Comparison of ENCODE assay signal across 1 cellular context in genomic region chr2:171878481-171878993, GRCh38.
TF ChIP-seq lines count a peak whose summit lies in the region.

No MANE protein-coding gene starts in this region.

TF ChIP-seq in K562, 482 proteins besides CTCF, POLR2A, EP300 and RAD21 (continued from another document and continues in another):
- TF ChIP-seq, protein P1, sequence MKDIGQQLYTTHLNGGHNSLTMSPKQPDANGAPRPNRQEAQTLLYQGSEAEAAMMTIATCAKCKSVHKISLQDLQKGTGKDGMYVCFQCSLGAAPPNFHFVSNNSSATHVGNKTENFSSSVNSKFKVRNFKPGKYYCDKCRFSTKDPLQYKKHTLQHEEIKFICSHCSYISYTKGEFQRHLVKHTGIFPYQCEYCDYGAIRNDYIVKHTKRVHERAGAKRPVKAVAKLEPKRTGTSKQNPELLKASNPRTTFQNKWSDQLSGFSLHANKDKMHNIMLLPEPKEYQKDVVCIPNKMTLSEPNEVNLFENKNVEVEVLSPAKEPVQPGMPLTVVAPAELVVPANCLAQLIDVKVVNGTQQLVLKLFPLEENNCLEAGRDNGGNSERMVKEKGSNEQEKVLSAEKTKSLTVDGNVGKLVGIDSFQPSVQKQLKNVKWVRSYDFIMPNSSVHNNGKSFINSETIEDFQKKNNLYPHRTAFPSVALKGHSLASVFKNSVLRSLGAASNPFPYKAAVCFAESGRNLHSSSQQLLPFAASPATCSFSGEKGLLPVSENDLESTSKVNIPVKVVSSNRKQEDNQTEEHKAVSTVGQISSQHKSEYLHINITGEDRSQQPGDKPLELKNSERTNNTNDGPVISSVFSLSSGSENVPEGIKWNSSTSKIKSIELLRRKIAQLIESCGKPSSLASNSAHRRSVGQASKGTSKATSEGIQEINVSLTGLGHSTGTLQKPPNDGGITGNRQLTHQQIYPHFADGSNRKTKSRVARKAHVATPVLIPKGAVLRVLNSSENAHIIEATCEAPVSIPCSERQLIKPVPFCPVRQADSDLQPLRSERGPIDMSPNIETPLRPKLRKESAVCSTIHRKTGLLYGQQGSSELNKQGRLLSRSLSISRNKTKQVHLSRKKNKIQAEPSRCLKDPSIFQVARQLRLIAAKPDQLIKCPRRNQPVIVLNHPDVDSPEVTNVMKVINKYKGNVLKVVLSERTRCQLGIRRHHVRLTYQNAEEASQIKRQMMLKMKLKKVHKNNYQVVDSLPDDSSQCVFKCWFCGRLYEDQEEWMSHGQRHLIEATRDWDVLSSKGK (CRISPR knock-in tag; IDR thresholded peaks at IDR 0.05), result no peak
- no peak for TF ChIP-seq FUS (optimal IDR thresholded peaks at IDR 0.05; ENCODE audit: low read depth, low read length)
- no peak for TF ChIP-seq HNRNPLL (IDR thresholded peaks at IDR 0.05; ENCODE audit: low read depth, low read length, poor library complexity, severe bottlenecking)
- no peak for TF ChIP-seq SAP30 (IDR thresholded peaks at IDR 0.05; ENCODE audit: borderline replicate concordance, insufficient read depth, low read depth, low read length, poor library complexity, severe bottlenecking)
- TF ChIP-seq KLF1 (tag; IDR thresholded peaks at IDR 0.05), result no peak
- TF ChIP-seq SOX6 (IDR thresholded peaks at IDR 0.05), result peak; percentile 46; the same call in 1 of the 2 replicates
- TF ChIP-seq HLTF (IDR thresholded peaks at IDR 0.05), result no peak
- peak; percentile 70; the same call in 1 of the 2 replicates for TF ChIP-seq DPF2 (IDR thresholded peaks at IDR 0.05)
- TF ChIP-seq ZNF586 (CRISPR knock-in tag; conservative IDR thresholded peaks at IDR 0.05), result no peak
- TF ChIP-seq ZNF639 (CRISPR knock-in tag; conservative IDR thresholded peaks at IDR 0.05 in 1 of 2, IDR thresholded peaks at IDR 0.05 in 1 of 2), result no peak
- TF ChIP-seq STAT5A (IDR thresholded peaks at IDR 0.05; ENCODE audit: borderline replicate concordance, low read length), result no peak
- no peak for TF ChIP-seq SMARCB1 (IDR thresholded peaks at IDR 0.05; ENCODE audit: insufficient read length, low read depth)
- no peak for TF ChIP-seq CHD2 (IDR thresholded peaks at IDR 0.05; ENCODE audit: low read depth, low read length)
- no peak for TF ChIP-seq GATAD2A (IDR thresholded peaks at IDR 0.05)
- TF ChIP-seq ZZZ3 (IDR thresholded peaks at IDR 0.05), result no peak; the same call in 1 of the 2 replicates
- TF ChIP-seq MTA3 (IDR thresholded peaks at IDR 0.05; ENCODE audit: borderline replicate concordance), result 0 out of 2 replicates have a peak, but pooled peaks have one; percentile 29
- TF ChIP-seq ARNT (IDR thresholded peaks at IDR 0.05), result no peak
- TF ChIP-seq, protein P2, sequence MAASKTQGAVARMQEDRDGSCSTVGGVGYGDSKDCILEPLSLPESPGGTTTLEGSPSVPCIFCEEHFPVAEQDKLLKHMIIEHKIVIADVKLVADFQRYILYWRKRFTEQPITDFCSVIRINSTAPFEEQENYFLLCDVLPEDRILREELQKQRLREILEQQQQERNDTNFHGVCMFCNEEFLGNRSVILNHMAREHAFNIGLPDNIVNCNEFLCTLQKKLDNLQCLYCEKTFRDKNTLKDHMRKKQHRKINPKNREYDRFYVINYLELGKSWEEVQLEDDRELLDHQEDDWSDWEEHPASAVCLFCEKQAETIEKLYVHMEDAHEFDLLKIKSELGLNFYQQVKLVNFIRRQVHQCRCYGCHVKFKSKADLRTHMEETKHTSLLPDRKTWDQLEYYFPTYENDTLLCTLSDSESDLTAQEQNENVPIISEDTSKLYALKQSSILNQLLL (CRISPR knock-in tag; IDR thresholded peaks at IDR 0.05; ENCODE audit: borderline replicate concordance), result no peak
- TF ChIP-seq, protein P3, sequence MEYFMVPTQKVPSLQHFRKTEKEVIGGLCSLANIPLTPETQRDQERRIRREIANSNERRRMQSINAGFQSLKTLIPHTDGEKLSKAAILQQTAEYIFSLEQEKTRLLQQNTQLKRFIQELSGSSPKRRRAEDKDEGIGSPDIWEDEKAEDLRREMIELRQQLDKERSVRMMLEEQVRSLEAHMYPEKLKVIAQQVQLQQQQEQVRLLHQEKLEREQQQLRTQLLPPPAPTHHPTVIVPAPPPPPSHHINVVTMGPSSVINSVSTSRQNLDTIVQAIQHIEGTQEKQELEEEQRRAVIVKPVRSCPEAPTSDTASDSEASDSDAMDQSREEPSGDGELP (CRISPR knock-in tag; IDR thresholded peaks at IDR 0.05; ENCODE audit: borderline replicate concordance), result no peak
- no peak for TF ChIP-seq NRF1 (conservative IDR thresholded peaks at IDR 0.05 in 1 of 2, IDR thresholded peaks at IDR 0.05 in 1 of 2)
- TF ChIP-seq SREBF1 (IDR thresholded peaks at IDR 0.05; ENCODE audit: borderline replicate concordance, low read depth, low read length), result no peak
- TF ChIP-seq, protein P4, sequence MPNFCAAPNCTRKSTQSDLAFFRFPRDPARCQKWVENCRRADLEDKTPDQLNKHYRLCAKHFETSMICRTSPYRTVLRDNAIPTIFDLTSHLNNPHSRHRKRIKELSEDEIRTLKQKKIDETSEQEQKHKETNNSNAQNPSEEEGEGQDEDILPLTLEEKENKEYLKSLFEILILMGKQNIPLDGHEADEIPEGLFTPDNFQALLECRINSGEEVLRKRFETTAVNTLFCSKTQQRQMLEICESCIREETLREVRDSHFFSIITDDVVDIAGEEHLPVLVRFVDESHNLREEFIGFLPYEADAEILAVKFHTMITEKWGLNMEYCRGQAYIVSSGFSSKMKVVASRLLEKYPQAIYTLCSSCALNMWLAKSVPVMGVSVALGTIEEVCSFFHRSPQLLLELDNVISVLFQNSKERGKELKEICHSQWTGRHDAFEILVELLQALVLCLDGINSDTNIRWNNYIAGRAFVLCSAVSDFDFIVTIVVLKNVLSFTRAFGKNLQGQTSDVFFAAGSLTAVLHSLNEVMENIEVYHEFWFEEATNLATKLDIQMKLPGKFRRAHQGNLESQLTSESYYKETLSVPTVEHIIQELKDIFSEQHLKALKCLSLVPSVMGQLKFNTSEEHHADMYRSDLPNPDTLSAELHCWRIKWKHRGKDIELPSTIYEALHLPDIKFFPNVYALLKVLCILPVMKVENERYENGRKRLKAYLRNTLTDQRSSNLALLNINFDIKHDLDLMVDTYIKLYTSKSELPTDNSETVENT (CRISPR knock-in tag; IDR thresholded peaks at IDR 0.05), result no peak
- TF ChIP-seq E2F3 (CRISPR knock-in tag; IDR thresholded peaks at IDR 0.05), result no peak
- no peak for TF ChIP-seq ZNF146 (CRISPR knock-in tag; IDR thresholded peaks at IDR 0.05; ENCODE audit: unreplicated experiment)
- TF ChIP-seq HES1 (IDR thresholded peaks at IDR 0.05; ENCODE audit: low read depth), result no peak
- peak; percentile 53; the same call in 1 of the 2 replicates for TF ChIP-seq TEAD4 (IDR thresholded peaks at IDR 0.05; ENCODE audit: low read length)
- TF ChIP-seq TEAD4 (CRISPR knock-in tag; IDR thresholded peaks at IDR 0.05; ENCODE audit: borderline replicate concordance), result no peak
- no peak for TF ChIP-seq ZNF830 (CRISPR knock-in tag; IDR thresholded peaks at IDR 0.05)
- TF ChIP-seq SRSF7 (optimal IDR thresholded peaks at IDR 0.05; ENCODE audit: low read depth, low read length), result no peak
- no peak for TF ChIP-seq ZFP91 (CRISPR knock-in tag; IDR thresholded peaks at IDR 0.05)
- TF ChIP-seq ZNF24 (IDR thresholded peaks at IDR 0.05), result peak; percentile 28; the same call in 1 of the 2 replicates
- no peak for TF ChIP-seq PURB (CRISPR knock-in tag; IDR thresholded peaks at IDR 0.05; ENCODE audit: low read depth)
- TF ChIP-seq POLR2AphosphoS2 (IDR thresholded peaks at IDR 0.05; ENCODE audit: low read length), result no peak
- no peak for TF ChIP-seq STAT6 (CRISPR knock-in tag; IDR thresholded peaks at IDR 0.05)
- TF ChIP-seq, protein P5, sequence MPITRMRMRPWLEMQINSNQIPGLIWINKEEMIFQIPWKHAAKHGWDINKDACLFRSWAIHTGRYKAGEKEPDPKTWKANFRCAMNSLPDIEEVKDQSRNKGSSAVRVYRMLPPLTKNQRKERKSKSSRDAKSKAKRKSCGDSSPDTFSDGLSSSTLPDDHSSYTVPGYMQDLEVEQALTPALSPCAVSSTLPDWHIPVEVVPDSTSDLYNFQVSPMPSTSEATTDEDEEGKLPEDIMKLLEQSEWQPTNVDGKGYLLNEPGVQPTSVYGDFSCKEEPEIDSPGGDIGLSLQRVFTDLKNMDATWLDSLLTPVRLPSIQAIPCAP (CRISPR knock-in tag; IDR thresholded peaks at IDR 0.05; ENCODE audit: borderline replicate concordance), result no peak
- no peak for TF ChIP-seq ZNF197 (CRISPR knock-in tag; IDR thresholded peaks at IDR 0.05; ENCODE audit: low read depth)
- no peak for TF ChIP-seq IRF2 (CRISPR knock-in tag; IDR thresholded peaks at IDR 0.05)
- no peak for TF ChIP-seq PHB (CRISPR knock-in tag; IDR thresholded peaks at IDR 0.05)
- TF ChIP-seq CEBPZ (IDR thresholded peaks at IDR 0.05; ENCODE audit: borderline replicate concordance, low read depth, low read length), result no peak
